In genomic region chr3:152314677-152315353, GRCh38 we compare ENCODE assay signal across 11 cellular contexts. TPM values are rescaled to one million over a fixed set of nuclear protein-coding genes. Genes with fewer than 3 reads are reported as not detected.
DNase-seq lines count a peak whose midpoint lies in the region; ATAC-seq, FAIRE-seq and TF ChIP-seq lines count a peak whose summit lies in the region.
"Had no signal": no experiment of that assay in that cellular context is flagged by ENCODE, and none has a peak within 500 bp of the region (broad histone marks: within the 10 kb centered on the region; RNA-seq: fewer than 3 reads in every experiment).

No MANE protein-coding gene starts in this region.

- no peaks in the 10 kb centered on the region for H3K9me2 ChIP-seq in MM.1S (replicated peaks; ENCODE audit: insufficient read depth, low read length)

- FAIRE-seq in GM12891 (lab: Jason Lieb, UNC), result peak; percentile 20

- H3K27ac ChIP-seq in gastroesophageal sphincter (peak overlapping the region; percentile 10 to 70 (median 62)), rectal smooth muscle tissue (ENCODE audit: low read depth, low read length) (peak overlapping the region; percentile 62), MM.1S (ENCODE audit: low read length) (no peak overlapping the region)

- H3K79me2 ChIP-seq in MM.1S (ENCODE audit: low read length), result peaks cover 100% of the 10 kb centered on the region

- H3K4me1 Mint-ChIP-seq in progenitor cell of endocrine pancreas (ENCODE audit: low read depth), result peaks cover 34% of the 10 kb centered on the region

- no peak for DNase-seq in GM12891 (ENCODE audit: insufficient read length, low spot score)
- DNase-seq in SK-N-DZ (ENCODE audit: low spot score), result peak; percentile 16
- DNase-seq in progenitor cell of endocrine pancreas (ENCODE audit: low spot score, unreplicated experiment), result no peak
- DNase-seq in HuH-7 (ENCODE audit: low spot score), result no peak
- no peak for DNase-seq in MM.1S
- DNase-seq in NCI-H2081 treated with DMSO at 0.1 percent for 48 hours (lab: John Stamatoyannopoulos, UW), result no peak
- DNase-seq: activated B cell treated with CpG ODN at 0.5 μM for 24 hours, erythroblast, NCI-H1694 treated with DMSO at 0.1 percent for 48 hours had no signal

- H3K27me3 Mint-ChIP-seq in progenitor cell of endocrine pancreas, result no peaks in the 10 kb centered on the region
- H3K27me3 Mint-ChIP-seq: activated B cell treated with CpG ODN at 0.5 μM for 24 hours had no signal

- H3K4me1 ChIP-seq in gastroesophageal sphincter (peaks cover 19 to 91% (median 27%) of the 10 kb centered on the region in 3 donors), rectal smooth muscle tissue (ENCODE audit: control insufficient read depth, insufficient read depth, low read length) (peaks cover 33% of the 10 kb centered on the region), MM.1S (ENCODE audit: low read length) (peaks cover 8% of the 10 kb centered on the region; the same call in 1 of the 2 replicates)

- H3K36me3 Mint-ChIP-seq in progenitor cell of endocrine pancreas (ENCODE audit: insufficient read depth), result no peaks in the 10 kb centered on the region

- H3K36me3 ChIP-seq in gastroesophageal sphincter (no peaks in the 10 kb centered on the region), rectal smooth muscle tissue (ENCODE audit: control insufficient read depth, insufficient read depth, low read length) (no peaks in the 10 kb centered on the region), MM.1S (replicated peaks; ENCODE audit: insufficient read depth, low read length) (no peaks in the 10 kb centered on the region; the same call in 1 of the 2 replicates)

- no peaks in the 10 kb centered on the region for H3F3A ChIP-seq in MM.1S (ENCODE audit: insufficient read depth, low read length)

- no peak for TF ChIP-seq CTCF in gastroesophageal sphincter (IDR thresholded peaks at IDR 0.05)
- no peak for TF ChIP-seq CTCF in progenitor cell of endocrine pancreas (IDR thresholded peaks at IDR 0.05; ENCODE audit: unreplicated experiment)
- TF ChIP-seq CTCF in MM.1S (IDR thresholded peaks at IDR 0.05; ENCODE audit: low read length), result no peak

- WGBS in gastroesophageal sphincter (ENCODE audit: low coverage in 1 of 2), 2 donors, result 75 to 80% methylated on average over 1 to 3 of the region's 3 CpGs

- no peak overlapping the region for H3K27ac Mint-ChIP-seq in progenitor cell of endocrine pancreas
- H3K27ac Mint-ChIP-seq: activated B cell treated with CpG ODN at 0.5 μM for 24 hours had no signal

- no peaks in the 10 kb centered on the region for H3K9me3 ChIP-seq in gastroesophageal sphincter
- no peaks in the 10 kb centered on the region for H3K9me3 ChIP-seq in MM.1S (replicated peaks; ENCODE audit: insufficient read depth, low read length)

- H3K9ac ChIP-seq in rectal smooth muscle tissue (ENCODE audit: low read length), result no peak overlapping the region
- no peak overlapping the region for H3K9ac ChIP-seq in MM.1S (ENCODE audit: low read length)

- no peak for TF ChIP-seq POLR2A in GM12891 (IDR thresholded peaks at IDR 0.05; ENCODE audit: low read depth, low read length)
- TF ChIP-seq POLR2A in gastroesophageal sphincter (IDR thresholded peaks at IDR 0.05), result no peak

- H3K4me3 ChIP-seq in gastroesophageal sphincter (no peak overlapping the region), rectal smooth muscle tissue (ENCODE audit: low read length) (no peak overlapping the region), MM.1S (ENCODE audit: low read length) (no peak overlapping the region)

- H3K9me3 Mint-ChIP-seq in progenitor cell of endocrine pancreas (ENCODE audit: low read depth), result no peaks in the 10 kb centered on the region
- H3K9me3 Mint-ChIP-seq: activated B cell treated with CpG ODN at 0.5 μM for 24 hours had no signal

- H3K4me3 Mint-ChIP-seq in progenitor cell of endocrine pancreas (ENCODE audit: low read depth), result no peak overlapping the region
- H3K4me3 Mint-ChIP-seq: activated B cell treated with CpG ODN at 0.5 μM for 24 hours had no signal

- H3K27me3 ChIP-seq in gastroesophageal sphincter, result no peaks in the 10 kb centered on the region
- no peaks in the 10 kb centered on the region for H3K27me3 ChIP-seq in rectal smooth muscle tissue (ENCODE audit: control insufficient read depth, insufficient read depth, low read length)
- H3K27me3 ChIP-seq in MM.1S (replicated peaks; ENCODE audit: insufficient read depth, low read length), result no peaks in the 10 kb centered on the region

- H4K20me1 ChIP-seq in MM.1S (ENCODE audit: insufficient read depth, low read length), result peaks cover 29% of the 10 kb centered on the region; the same call in 1 of the 2 replicates

- H2AFZ ChIP-seq in MM.1S (ENCODE audit: low read length), result no peak overlapping the region

- no peak for TF ChIP-seq EP300 in gastroesophageal sphincter (IDR thresholded peaks at IDR 0.05)

- H3K4me2 ChIP-seq in MM.1S (ENCODE audit: low read depth, low read length), result no peak overlapping the region

- peak; percentile 58 for ATAC-seq in gastroesophageal sphincter

TF ChIP-seq in GM12891, 5 proteins besides CTCF, POLR2A, EP300 and RAD21:
- TF ChIP-seq PAX5 (IDR thresholded peaks at IDR 0.05; ENCODE audit: insufficient read depth, low read length, severe bottlenecking), result no peak
- TF ChIP-seq SPI1 (IDR thresholded peaks at IDR 0.05; ENCODE audit: low read depth, low read length), result no peak
- no peak for TF ChIP-seq POLR2AphosphoS5 (IDR thresholded peaks at IDR 0.05; ENCODE audit: low read depth, low read length)
- TF ChIP-seq POU2F2 (IDR thresholded peaks at IDR 0.05; ENCODE audit: low read depth, low read length), result no peak
- TF ChIP-seq TAF1 (IDR thresholded peaks at IDR 0.05; ENCODE audit: low read depth, low read length), result no peak

RNA-seq across cellular contexts. Expression of gene MBNL1, which starts 46.1 kb away (rescaled TPM):
- polyA plus RNA-seq in GM12891 (2012; ENCODE audit: low read depth, missing spikeins), result 103 TPM
- polyA plus RNA-seq in SK-N-DZ (2014; cell fraction: cytosol; rRNA removed), result 11.7 and 12.0 TPM in 2 replicates
- 20.1 TPM in 2 replicates for polyA plus RNA-seq in SK-N-DZ (2014; cell fraction: nucleus; rRNA removed)
- total RNA-seq in gastroesophageal sphincter (100 to 1,000 TPM; 623 to 745 (median 684) TPM), progenitor cell of endocrine pancreas (29.4 and 38.1 TPM in 2 replicates)

Comparison
In these comparisons a context has a peak if more than half of its experiments do, and no peak if none do; other contexts are left out.
1. RNA of gene MBNL1, which starts 46.1 kb away (total RNA-seq): 623 to 745 TPM in gastroesophageal sphincter; 29.4 to 38.1 TPM in progenitor cell of endocrine pancreas; every median in the first group is over 10 times any median in the second.